Comparison of ENCODE assay signal across 39 cellular contexts in genomic region chr22:24972369-24972768, GRCh38. TPM values are rescaled to one million over a fixed set of nuclear protein-coding genes. Genes with fewer than 3 reads are reported as not detected.
"Had no signal": no experiment of that assay in that cellular context is flagged by ENCODE, and none has a peak within 500 bp of the region (broad histone marks: within the 10 kb centered on the region; RNA-seq: fewer than 3 reads in every experiment).

No MANE protein-coding gene starts in this region.

- H3K27me3 Mint-ChIP-seq: progenitor cell of endocrine pancreas; stimulated activated memory B cell treated with anti-CD40 and anti-IgM and Interleukin-4, amounts not matched to agents 10 μg/mL and 1 μg/mL and 100 μg/mL, for 72 hours; stimulated activated naive CD8-positive, alpha-beta T cell treated with anti-CD3 and anti-CD28 coated beads, Interleukin-15, amount 100 ng/mL, for 72 hours; type B pancreatic cell had no signal

- H3K27ac ChIP-seq: left lung, lower lobe of right lung, neural progenitor cell, neutrophil, ovary, right lobe of liver, tibial nerve, vagina had no signal

- H3K36me3 Mint-ChIP-seq: immature natural killer cell; mesothelial cell of epicardium; naive B cell; natural killer cell; neural progenitor cell; stimulated activated memory B cell treated with anti-CD40 and anti-IgM and Interleukin-4, amounts not matched to agents 10 μg/mL and 1 μg/mL and 100 μg/mL, for 72 hours; type B pancreatic cell had no signal

- FAIRE-seq: islet of Langerhans, kidney had no signal

- H3K4me1 Mint-ChIP-seq: immature natural killer cell; naive B cell; natural killer cell; stimulated activated memory B cell treated with anti-CD40 and anti-IgM and Interleukin-4, amounts not matched to agents 10 μg/mL and 1 μg/mL and 100 μg/mL, for 72 hours; stimulated activated naive CD8-positive, alpha-beta T cell treated with anti-CD3 and anti-CD28 coated beads, Interleukin-15, amount 100 ng/mL, for 72 hours had no signal

- DNase-seq: hypothalamus; immature natural killer cell; kidney; left colon; left lung; lower lobe of right lung; mammary epithelial cell; mesendoderm; naive B cell; natural killer cell; nephron progenitor cell; occipital lobe; ovary; right lobe of liver; stimulated activated CD4-positive, alpha-beta T cell treated with anti-CD3 and anti-CD28 coated beads, Interleukin-1b, Interleukin-23, amount 100 ng/mL, for 48 hours; stimulated activated CD4-positive, alpha-beta T cell treated with anti-CD3 and anti-CD28 coated beads, Interleukin-2, amount 100 ng/mL, for 48 hours; stimulated activated CD4-positive, alpha-beta T cell treated with anti-CD3 and anti-CD28 coated beads, Interleukin-4, amount 100 ng/mL, for 4 hours; stimulated activated CD8-positive, alpha-beta memory T cell treated with anti-CD3 and anti-CD28 coated beads, Interleukin-4, amount 100 ng/mL, for 48 hours; stimulated activated naive CD4-positive, alpha-beta T cell treated with Interleukin-2 at 50 U/mL for 16 hours; stimulated activated naive CD8-positive, alpha-beta T cell treated with anti-CD3 and anti-CD28 coated beads, Interleukin-15, amount 100 ng/mL, for 72 hours; substantia nigra had no signal

- H3K4me3 Mint-ChIP-seq: immature natural killer cell; mesothelial cell of epicardium; natural killer cell; nephron progenitor cell; neural progenitor cell; stimulated activated memory B cell treated with anti-CD40 and anti-IgM and Interleukin-4, amounts not matched to agents 10 μg/mL and 1 μg/mL and 100 μg/mL, for 72 hours; stimulated activated naive CD8-positive, alpha-beta T cell treated with anti-CD3 and anti-CD28 coated beads, Interleukin-15, amount 100 ng/mL, for 72 hours; type B pancreatic cell had no signal

- H3K9me3 ChIP-seq: left lung, lower lobe of right lung, neutrophil, ovary, right atrium auricular region, right lobe of liver, tibial nerve, vagina had no signal

- H3K9me3 Mint-ChIP-seq: immature natural killer cell; mesothelial cell of epicardium; natural killer cell; nephron progenitor cell; neural progenitor cell; stimulated activated memory B cell treated with anti-CD40 and anti-IgM and Interleukin-4, amounts not matched to agents 10 μg/mL and 1 μg/mL and 100 μg/mL, for 72 hours; stimulated activated naive CD8-positive, alpha-beta T cell treated with anti-CD3 and anti-CD28 coated beads, Interleukin-15, amount 100 ng/mL, for 72 hours; type B pancreatic cell had no signal

- H3K27ac Mint-ChIP-seq: immature natural killer cell; mesothelial cell of epicardium; natural killer cell; nephron progenitor cell; neural progenitor cell; progenitor cell of endocrine pancreas; stimulated activated memory B cell treated with anti-CD40 and anti-IgM and Interleukin-4, amounts not matched to agents 10 μg/mL and 1 μg/mL and 100 μg/mL, for 72 hours; stimulated activated naive CD8-positive, alpha-beta T cell treated with anti-CD3 and anti-CD28 coated beads, Interleukin-15, amount 100 ng/mL, for 72 hours; type B pancreatic cell had no signal

- H3K4me3 ChIP-seq: left lung, lower lobe of right lung, neural progenitor cell, ovary, right atrium auricular region, right lobe of liver, smooth muscle cell, tibial nerve, vagina had no signal

- ATAC-seq: left colon; left lung; lower lobe of right lung; natural killer cell; right lobe of liver; stimulated activated memory B cell treated with anti-CD40 and anti-IgM and Interleukin-4, amounts not matched to agents 10 μg/mL and 1 μg/mL and 100 μg/mL, for 72 hours; stimulated activated naive CD8-positive, alpha-beta T cell treated with anti-CD3 and anti-CD28 coated beads, Interleukin-15, amount 100 ng/mL, for 72 hours had no signal

- H3K27me3 ChIP-seq: left lung, neural progenitor cell, neutrophil, ovary, right atrium auricular region, right lobe of liver, tibial nerve, vagina had no signal

- H3K36me3 ChIP-seq: left lung, lower lobe of right lung, neural progenitor cell, neutrophil, ovary, right atrium auricular region, right lobe of liver, tibial nerve, vagina had no signal

RNA-seq across cellular contexts. Expression of gene LHFPL7, which starts 25.9 kb away (rescaled TPM):
- total RNA-seq: kidney, left lung, liver, lower lobe of right lung, mesothelial cell of epicardium, mononuclear cell, natural killer cell, occipital lobe, progenitor cell of endocrine pancreas, pulmonary artery endothelial cell, renal cortical epithelial cell, right atrium auricular region, right lobe of liver, skeletal muscle tissue, smooth muscle cell, temporal lobe, tibial nerve, ureter, vagina had no signal
